Comparison of ENCODE assay signal across 25 cellular contexts in the genomic region with DNA sequence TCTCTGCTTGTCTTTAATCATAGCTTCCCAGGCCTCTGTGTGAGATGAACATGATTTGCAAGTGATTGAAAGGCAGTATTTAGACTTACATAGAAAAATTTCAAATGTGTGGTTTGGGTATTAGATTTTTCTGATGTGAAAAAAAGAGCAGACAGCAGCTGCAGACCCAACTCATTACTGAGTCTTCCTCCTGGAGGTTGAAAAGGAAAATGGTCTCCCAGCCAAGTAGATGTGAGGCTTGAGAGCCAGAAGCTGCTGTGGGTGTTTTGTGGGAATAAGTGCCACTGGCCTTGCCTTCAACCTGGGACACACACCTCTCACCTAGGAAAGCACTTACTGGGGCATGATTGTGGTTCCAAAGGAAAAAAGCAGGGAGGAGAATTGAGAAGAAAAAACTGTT.
"Had no signal": no experiment of that assay in that cellular context is flagged by ENCODE, and none has a peak within 500 bp of the region (broad histone marks: within the 10 kb centered on the region; RNA-seq: fewer than 3 reads in every experiment).

No MANE protein-coding gene starts in this region.

- H3K4me3 ChIP-seq: dorsolateral prefrontal cortex, prostate gland, skin epidermis, stomach, upper lobe of left lung had no signal

- H3K4me1 ChIP-seq: prostate gland, stomach, upper lobe of left lung had no signal

- ATAC-seq: activated CD8-positive, alpha-beta T cell treated with anti-CD3 and anti-CD28 coated beads, Interleukin-2, amount 10 ng/mL, durations not matched to agents 7 days and 5 days; left ventricle myocardium superior; naive thymus-derived CD8-positive, alpha-beta T cell; right cardiac atrium had no signal

- H3K27ac ChIP-seq: brain microvascular endothelial cell, skin epidermis, stomach, upper lobe of left lung had no signal

- H3K27me3 ChIP-seq: brain microvascular endothelial cell, dorsolateral prefrontal cortex, stomach, upper lobe of left lung had no signal

- H3K27ac Mint-ChIP-seq: activated CD4-positive, alpha-beta T cell treated with anti-CD3 and anti-CD28 coated beads, Interleukin-2, amount 10 ng/mL, durations not matched to agents 7 days and 5 days; activated CD8-positive, alpha-beta T cell treated with anti-CD3 and anti-CD28 coated beads, Interleukin-2, amount 10 ng/mL, durations not matched to agents 7 days and 5 days; activated naive CD8-positive, alpha-beta T cell treated with anti-CD3 and anti-CD28 coated beads, Interleukin-2, amount 10 ng/mL, durations not matched to agents 7 days and 5 days; activated T-cell treated with anti-CD3 and anti-CD28 coated beads, Interleukin-2, amount 50 U/mL, for 24 hours; activated T-helper 2 cell treated with anti-CD3 and anti-CD28 coated beads, Interferon-gamma antibody, Interleukin-2, Interleukin-4, amounts not matched to agents 10 μg/mL and 5 μg/mL and 100 μg/mL, durations not matched to agents 14 hours and 24 hours and 36 hours; memory B cell; naive thymus-derived CD8-positive, alpha-beta T cell had no signal

- H3K4me3 Mint-ChIP-seq: activated CD4-positive, alpha-beta T cell treated with anti-CD3 and anti-CD28 coated beads, Interleukin-2, amount 10 ng/mL, durations not matched to agents 7 days and 5 days; activated CD8-positive, alpha-beta T cell treated with anti-CD3 and anti-CD28 coated beads, Interleukin-2, amount 10 ng/mL, durations not matched to agents 7 days and 5 days; activated naive CD8-positive, alpha-beta T cell treated with anti-CD3 and anti-CD28 coated beads, Interleukin-2, amount 10 ng/mL, durations not matched to agents 7 days and 5 days; activated T-cell treated with anti-CD3 and anti-CD28 coated beads, Interleukin-2, amount 50 U/mL, for 24 hours; memory B cell; naive thymus-derived CD8-positive, alpha-beta T cell had no signal

- H3K9me3 ChIP-seq: prostate gland, stomach, upper lobe of left lung had no signal

- H3K4me1 Mint-ChIP-seq: activated CD4-positive, alpha-beta T cell treated with anti-CD3 and anti-CD28 coated beads, Interleukin-2, amount 10 ng/mL, durations not matched to agents 7 days and 5 days; activated naive CD8-positive, alpha-beta T cell treated with anti-CD3 and anti-CD28 coated beads, Interleukin-2, amount 10 ng/mL, durations not matched to agents 7 days and 5 days; memory B cell; naive thymus-derived CD8-positive, alpha-beta T cell had no signal

- DNase-seq: activated CD4-positive, alpha-beta T cell treated with anti-CD3 and anti-CD28 coated beads, Interleukin-2, amount 10 ng/mL, durations not matched to agents 7 days and 5 days; activated CD8-positive, alpha-beta T cell treated with anti-CD3 and anti-CD28 coated beads, Interleukin-2, amount 10 ng/mL, durations not matched to agents 7 days and 5 days; activated naive CD4-positive, alpha-beta T cell treated with Interleukin-2 at 50 U/mL for 16 hours; activated naive CD8-positive, alpha-beta T cell treated with anti-CD3 and anti-CD28 coated beads, Interleukin-2, amount 10 ng/mL, durations not matched to agents 7 days and 5 days; activated T-cell treated with anti-CD3 and anti-CD28 coated beads, Interleukin-2, amount 50 U/mL, for 24 hours; brain microvascular endothelial cell; central memory CD4-positive, alpha-beta T cell; dorsolateral prefrontal cortex; erythroblast; foreskin melanocyte; left ventricle myocardium superior; naive thymus-derived CD8-positive, alpha-beta T cell; right cardiac atrium; stimulated activated CD4-positive, alpha-beta T cell treated with anti-CD3 and anti-CD28 coated beads, Interleukin-15, amount 100 ng/mL, for 24 hours; stimulated activated CD4-positive, alpha-beta T cell treated with anti-CD3 and anti-CD28 coated beads, Interleukin-2, amount 100 ng/mL, for 48 hours; stomach; T-helper 1 cell; T-helper 9 cell; upper lobe of left lung had no signal

- FAIRE-seq: colon, endometrium had no signal

- H3K27me3 Mint-ChIP-seq: activated CD4-positive, alpha-beta T cell treated with anti-CD3 and anti-CD28 coated beads, Interleukin-2, amount 10 ng/mL, durations not matched to agents 7 days and 5 days; activated naive CD8-positive, alpha-beta T cell treated with anti-CD3 and anti-CD28 coated beads, Interleukin-2, amount 10 ng/mL, durations not matched to agents 7 days and 5 days; activated T-cell treated with anti-CD3 and anti-CD28 coated beads, Interleukin-2, amount 50 U/mL, for 24 hours; naive thymus-derived CD8-positive, alpha-beta T cell had no signal

- H3K9me3 Mint-ChIP-seq: activated CD4-positive, alpha-beta T cell treated with anti-CD3 and anti-CD28 coated beads, Interleukin-2, amount 10 ng/mL, durations not matched to agents 7 days and 5 days; activated naive CD8-positive, alpha-beta T cell treated with anti-CD3 and anti-CD28 coated beads, Interleukin-2, amount 10 ng/mL, durations not matched to agents 7 days and 5 days; activated T-cell treated with anti-CD3 and anti-CD28 coated beads, Interleukin-2, amount 50 U/mL, for 24 hours; activated T-helper 2 cell treated with anti-CD3 and anti-CD28 coated beads, Interferon-gamma antibody, Interleukin-2, Interleukin-4, amounts not matched to agents 10 μg/mL and 5 μg/mL and 100 μg/mL, durations not matched to agents 14 hours and 24 hours and 36 hours; memory B cell; naive thymus-derived CD8-positive, alpha-beta T cell had no signal

- H3K36me3 Mint-ChIP-seq: memory B cell had no signal
